Comparison of ENCODE assay signal across 34 cellular contexts in genomic region chr16:15532825-15533224, GRCh38.
"Had no signal": no experiment of that assay in that cellular context is flagged by ENCODE, and none has a peak within 500 bp of the region (broad histone marks: within the 10 kb centered on the region; RNA-seq: fewer than 3 reads in every experiment).

No MANE protein-coding gene starts in this region.

- ATAC-seq: activated CD4-positive, CD25-positive, alpha-beta regulatory T cell treated with anti-CD3 and anti-CD28 coated beads, Interleukin-2, amount 50 U/mL, for 24 hours; activated CD8-positive, alpha-beta memory T cell treated with anti-CD3 and anti-CD28 coated beads, Interleukin-2, amount 10 ng/mL, durations not matched to agents 7 days and 5 days; activated CD8-positive, alpha-beta T cell treated with anti-CD3 and anti-CD28 coated beads, Interleukin-2, amount 10 ng/mL, durations not matched to agents 7 days and 5 days; activated naive CD4-positive, alpha-beta T cell treated with anti-CD3 and anti-CD28 coated beads, Interleukin-2, amount 50 U/mL, for 72 hours; esophagus mucosa; heart right ventricle; T-helper 17 cell had no signal

- H3K4me3 ChIP-seq: ascending aorta, breast epithelium, cardiac muscle cell, colonic mucosa, heart right ventricle, hepatocyte had no signal

- H3K9me3 Mint-ChIP-seq: activated B cell treated with CpG ODN at 0.5 μM for 24 hours; activated T-helper 2 cell treated with anti-CD3 and anti-CD28 coated beads, Interferon-gamma antibody, Interleukin-2, Interleukin-4, amounts not matched to agents 10 μg/mL and 5 μg/mL and 100 μg/mL, durations not matched to agents 14 hours and 24 hours and 36 hours; endodermal cell had no signal

- H3K27ac ChIP-seq: ascending aorta, breast epithelium, cardiac muscle cell, colonic mucosa, heart right ventricle, hepatocyte, WERI-Rb-1 had no signal

- H3K4me2 ChIP-seq: hepatocyte had no signal

- H3K79me2 ChIP-seq: hepatocyte had no signal

- H2AFZ ChIP-seq: hepatocyte had no signal

- H3K36me3 Mint-ChIP-seq: activated CD8-positive, alpha-beta memory T cell treated with anti-CD3 and anti-CD28 coated beads, Interleukin-2, amount 10 ng/mL, durations not matched to agents 7 days and 5 days had no signal

- H3K9me3 ChIP-seq: ascending aorta, breast epithelium, colonic mucosa, heart right ventricle had no signal

- H3K36me3 ChIP-seq: breast epithelium, cardiac muscle cell, colonic mucosa, WERI-Rb-1 had no signal

- FAIRE-seq: frontal cortex had no signal

- H3K27me3 ChIP-seq: ascending aorta, breast epithelium, cardiac muscle cell, colonic mucosa, heart right ventricle, hepatocyte had no signal

- H3K27ac Mint-ChIP-seq: activated B cell treated with CpG ODN at 0.5 μM for 24 hours; activated CD8-positive, alpha-beta memory T cell treated with anti-CD3 and anti-CD28 coated beads, Interleukin-2, amount 10 ng/mL, durations not matched to agents 7 days and 5 days; activated CD8-positive, alpha-beta T cell treated with anti-CD3 and anti-CD28 coated beads, Interleukin-2, amount 10 ng/mL, durations not matched to agents 7 days and 5 days; activated naive CD4-positive, alpha-beta T cell treated with anti-CD3 and anti-CD28 coated beads for 36 hours; activated naive CD4-positive, alpha-beta T cell treated with anti-CD3 and anti-CD28 coated beads, Interleukin-2, amount 50 U/mL, for 72 hours; activated naive CD8-positive, alpha-beta T cell treated with anti-CD3 and anti-CD28 coated beads, Interleukin-2, amount 10 ng/mL, durations not matched to agents 7 days and 5 days; activated T-helper 1 cell treated with anti-CD3 and anti-CD28 coated beads, Interleukin-12 subunit alpha, Interleukin-12 subunit beta, Interleukin-2, Interleukin-4 antibody, amounts not matched to agents 30 ng/mL and 10 ng/mL and 1 ng/mL, durations not matched to agents 14 hours and 24 hours and 36 hours; activated T-helper 2 cell treated with anti-CD3 and anti-CD28 coated beads, Interferon-gamma antibody, Interleukin-2, Interleukin-4, amounts not matched to agents 10 μg/mL and 5 μg/mL and 100 μg/mL, durations not matched to agents 14 hours and 24 hours and 36 hours; brain; endodermal cell; T-helper 17 cell; T-helper 2 cell treated with Interferon-gamma antibody and Interleukin-4, amounts not matched to agents 5 μg/mL and 100 μg/mL, for 36 hours had no signal

- H3K4me1 Mint-ChIP-seq: activated CD8-positive, alpha-beta memory T cell treated with anti-CD3 and anti-CD28 coated beads, Interleukin-2, amount 10 ng/mL, durations not matched to agents 7 days and 5 days; activated naive CD8-positive, alpha-beta T cell treated with anti-CD3 and anti-CD28 coated beads, Interleukin-2, amount 10 ng/mL, durations not matched to agents 7 days and 5 days had no signal

- DNase-seq: activated B cell treated with CpG ODN at 0.5 μM for 24 hours; activated CD4-positive, alpha-beta T cell treated with anti-CD3 and anti-CD28 coated beads for 48 hours; activated CD4-positive, alpha-beta T cell treated with anti-CD3 and anti-CD28 coated beads, Interleukin-2, amount 50 U/mL, for 1 hour; activated CD4-positive, alpha-beta T cell treated with anti-CD3 and anti-CD28 coated beads, Interleukin-2, amount 50 U/mL, for 48 hours; activated CD8-positive, alpha-beta memory T cell treated with anti-CD3 and anti-CD28 coated beads, Interleukin-2, amount 10 ng/mL, durations not matched to agents 7 days and 5 days; activated CD8-positive, alpha-beta memory T cell treated with anti-CD3 and anti-CD28 coated beads, Interleukin-2, amount 50 U/mL, for 4 hours; activated CD8-positive, alpha-beta T cell treated with anti-CD3 and anti-CD28 coated beads, Interleukin-2, amount 10 ng/mL, durations not matched to agents 7 days and 5 days; activated effector memory CD4-positive, alpha-beta T cell treated with anti-CD3 and anti-CD28 coated beads, Interleukin-2, amount 50 U/mL, for 16 hours; activated naive CD4-positive, alpha-beta T cell treated with anti-CD3 and anti-CD28 coated beads for 36 hours; activated naive CD8-positive, alpha-beta T cell treated with anti-CD3 and anti-CD28 coated beads, Interleukin-2, amount 10 ng/mL, durations not matched to agents 7 days and 5 days; activated T-cell treated with anti-CD3 and anti-CD28 coated beads, Interleukin-2, amount 50 U/mL, for 1 hour; activated T-cell treated with anti-CD3 and anti-CD28 coated beads, Interleukin-2, amount 50 U/mL, for 48 hours; central memory CD4-positive, alpha-beta T cell; cerebellar nuclear complex; colonic mucosa; effector CD8-positive, alpha-beta T cell; foreskin fibroblast; heart right ventricle; T-helper 17 cell; T1000; WERI-Rb-1 had no signal

- H3K4me3 Mint-ChIP-seq: activated B cell treated with CpG ODN at 0.5 μM for 24 hours; activated CD8-positive, alpha-beta memory T cell treated with anti-CD3 and anti-CD28 coated beads, Interleukin-2, amount 10 ng/mL, durations not matched to agents 7 days and 5 days; activated CD8-positive, alpha-beta T cell treated with anti-CD3 and anti-CD28 coated beads, Interleukin-2, amount 10 ng/mL, durations not matched to agents 7 days and 5 days; activated naive CD4-positive, alpha-beta T cell treated with anti-CD3 and anti-CD28 coated beads for 36 hours; activated naive CD8-positive, alpha-beta T cell treated with anti-CD3 and anti-CD28 coated beads, Interleukin-2, amount 10 ng/mL, durations not matched to agents 7 days and 5 days; activated T-helper 1 cell treated with anti-CD3 and anti-CD28 coated beads, Interleukin-12 subunit alpha, Interleukin-12 subunit beta, Interleukin-2, Interleukin-4 antibody, amounts not matched to agents 30 ng/mL and 10 ng/mL and 1 ng/mL, durations not matched to agents 14 hours and 24 hours and 36 hours; brain; endodermal cell; T-helper 17 cell; T-helper 2 cell treated with Interferon-gamma antibody and Interleukin-4, amounts not matched to agents 5 μg/mL and 100 μg/mL, for 36 hours had no signal

- H3K27me3 Mint-ChIP-seq: activated CD8-positive, alpha-beta memory T cell treated with anti-CD3 and anti-CD28 coated beads, Interleukin-2, amount 10 ng/mL, durations not matched to agents 7 days and 5 days; brain had no signal

- H3K4me1 ChIP-seq: ascending aorta, breast epithelium, colonic mucosa had no signal
